23 cellular contexts compared by ENCODE assay signal in the genomic region with DNA sequence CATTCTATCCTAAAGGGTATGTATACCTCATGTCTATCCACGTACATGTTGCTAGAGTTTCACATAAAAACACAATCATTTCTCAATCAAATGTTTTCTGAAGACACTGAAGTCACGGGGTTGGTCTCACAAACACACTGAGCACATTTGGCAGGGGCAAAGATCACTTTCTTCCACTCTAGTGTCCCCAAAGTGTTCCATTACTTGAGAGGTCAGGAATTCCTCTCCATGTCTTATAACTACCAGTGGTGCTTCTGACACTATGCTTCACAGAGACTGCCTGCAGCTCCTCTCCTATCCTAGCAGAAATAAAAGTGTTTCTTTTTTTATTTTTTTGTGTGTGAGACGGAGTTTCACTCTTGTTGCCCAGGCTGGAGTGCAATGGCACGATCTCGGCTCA. TPM values are rescaled to one million over a fixed set of nuclear protein-coding genes. Genes with fewer than 3 reads are reported as not detected.
DNase-seq lines count a peak whose midpoint lies in the region; ATAC-seq and TF ChIP-seq lines count a peak whose summit lies in the region.
"Had no signal": no experiment of that assay in that cellular context is flagged by ENCODE, and none has a peak within 500 bp of the region (broad histone marks: within the 10 kb centered on the region; RNA-seq: fewer than 3 reads in every experiment).

No MANE protein-coding gene starts in this region.

- POLR2A ChIA-PET in MCF 10A (lab: Yijun Ruan, JAX) = interaction anchor here (0.6 to 1.0 kb wide), 2 partner anchors 51 to 582 kb away, joined by 3 to 5 read pairs; no protein-coding TSS in a partner anchor

- no peak for TF ChIP-seq POLR2A in breast epithelium (IDR thresholded peaks at IDR 0.05)

- no peaks in the 10 kb centered on the region for H3K9me3 Mint-ChIP-seq in MCF 10A (ENCODE audit: unreplicated experiment)
- H3K9me3 Mint-ChIP-seq in glutamatergic neuron (ENCODE audit: unreplicated experiment) = peaks cover 6% of the 10 kb centered on the region
- H3K9me3 Mint-ChIP-seq: CD4-positive, alpha-beta memory T cell; stimulated activated memory B cell treated with anti-CD40 and anti-IgM and Interleukin-4, amounts not matched to agents 10 μg/mL and 1 μg/mL and 100 μg/mL, for 72 hours had no signal

- intact Hi-C loops in breast epithelium (cut with DNase I; ENCODE audit: low total_unique reads) = no loop called here
- intact Hi-C loops in MCF 10A (cut with micrococcal nuclease) = no loop called here
- intact Hi-C loops in sciatic nerve (cut with DNase I) = no loop called here
- intact Hi-C loops in upper lobe of right lung (cut with DNase I) = no loop called here

- no peaks in the 10 kb centered on the region for H3K9me3 ChIP-seq in breast epithelium
- H3K9me3 ChIP-seq in upper lobe of right lung = no peaks in the 10 kb centered on the region
- no peaks in the 10 kb centered on the region for H3K9me3 ChIP-seq in BE2C

- H3K4me1 ChIP-seq in breast epithelium = peaks cover 0 to 3% of the 10 kb centered on the region in 2 donors
- no peaks in the 10 kb centered on the region for H3K4me1 ChIP-seq in upper lobe of right lung
- no peaks in the 10 kb centered on the region for H3K4me1 ChIP-seq in BE2C
- H3K4me1 ChIP-seq: foreskin keratinocyte had no signal

- CTCF ChIA-PET in MCF 10A (lab: Yijun Ruan, JAX) = no interaction called here

- peak overlapping the region; percentile 4 to 10 for H3K27ac ChIP-seq in breast epithelium
- H3K27ac ChIP-seq in upper lobe of right lung = peak overlapping the region; percentile 42
- H3K27ac ChIP-seq: 22Rv1, foreskin keratinocyte had no signal

- no peak overlapping the region for H3K4me3 Mint-ChIP-seq in MCF 10A (ENCODE audit: unreplicated experiment)
- H3K4me3 Mint-ChIP-seq in glutamatergic neuron (ENCODE audit: unreplicated experiment) = no peak overlapping the region
- H3K4me3 Mint-ChIP-seq: activated CD8-positive, alpha-beta T cell treated with anti-CD3 and anti-CD28 coated beads for 36 hours; CD4-positive, alpha-beta memory T cell; naive thymus-derived CD8-positive, alpha-beta T cell; stimulated activated memory B cell treated with anti-CD40 and anti-IgM and Interleukin-4, amounts not matched to agents 10 μg/mL and 1 μg/mL and 100 μg/mL, for 72 hours had no signal

- H3K36me3 ChIP-seq in breast epithelium (no peaks in the 10 kb centered on the region), upper lobe of right lung (peaks cover 24% of the 10 kb centered on the region), BE2C (no peaks in the 10 kb centered on the region; the same call in 1 of the 2 replicates)

- BruUV-seq in MCF 10A (replicated peaks; lab: Mats Ljungman, UMichigan) = no TSS peak

- no peak for TF ChIP-seq CTCF in breast epithelium (IDR thresholded peaks at IDR 0.05)
- no peak for TF ChIP-seq CTCF in MCF 10A (IDR thresholded peaks at IDR 0.05; ENCODE audit: unreplicated experiment)
- TF ChIP-seq CTCF in upper lobe of right lung (IDR thresholded peaks at IDR 0.05) = no peak
- TF ChIP-seq CTCF in glutamatergic neuron (IDR thresholded peaks at IDR 0.05; ENCODE audit: partially characterized antibody, unreplicated experiment) = no peak
- no peak for TF ChIP-seq CTCF in BE2C (IDR thresholded peaks at IDR 0.05; ENCODE audit: low read depth, low read length)

- no peaks in the 10 kb centered on the region for H3K27me3 ChIP-seq in breast epithelium
- H3K27me3 ChIP-seq in upper lobe of right lung = no peaks in the 10 kb centered on the region
- H3K27me3 ChIP-seq in BE2C = no peaks in the 10 kb centered on the region
- H3K27me3 ChIP-seq: foreskin keratinocyte had no signal

- H3K36me3 Mint-ChIP-seq in MCF 10A (ENCODE audit: insufficient read depth, unreplicated experiment) (peaks cover 43% of the 10 kb centered on the region), glutamatergic neuron (ENCODE audit: unreplicated experiment) (peaks cover 4% of the 10 kb centered on the region)

- H3K27ac Mint-ChIP-seq in MCF 10A (ENCODE audit: low read depth, unreplicated experiment) (no peak overlapping the region), glutamatergic neuron (ENCODE audit: unreplicated experiment) (no peak overlapping the region)
- H3K27ac Mint-ChIP-seq: activated CD8-positive, alpha-beta T cell treated with anti-CD3 and anti-CD28 coated beads for 36 hours; naive thymus-derived CD8-positive, alpha-beta T cell; stimulated activated memory B cell treated with anti-CD40 and anti-IgM and Interleukin-4, amounts not matched to agents 10 μg/mL and 1 μg/mL and 100 μg/mL, for 72 hours had no signal

- H3K27me3 Mint-ChIP-seq in MCF 10A (ENCODE audit: insufficient read depth, unreplicated experiment) (no peaks in the 10 kb centered on the region), glutamatergic neuron (ENCODE audit: unreplicated experiment) (peaks cover 3% of the 10 kb centered on the region)
- H3K27me3 Mint-ChIP-seq: activated CD8-positive, alpha-beta T cell treated with anti-CD3 and anti-CD28 coated beads for 36 hours; CD4-positive, alpha-beta memory T cell; naive thymus-derived CD8-positive, alpha-beta T cell; stimulated activated memory B cell treated with anti-CD40 and anti-IgM and Interleukin-4, amounts not matched to agents 10 μg/mL and 1 μg/mL and 100 μg/mL, for 72 hours had no signal

- H3K4me1 Mint-ChIP-seq in MCF 10A (ENCODE audit: insufficient read depth, unreplicated experiment) (no peaks in the 10 kb centered on the region), glutamatergic neuron (ENCODE audit: low read depth, unreplicated experiment) (peaks cover 9% of the 10 kb centered on the region)

- ATAC-seq in left lobe of liver (peak; percentile 80), sciatic nerve (peak; percentile 93), upper lobe of right lung (peak; percentile 69)
- ATAC-seq: activated CD8-positive, alpha-beta T cell treated with anti-CD3 and anti-CD28 coated beads for 36 hours; foreskin keratinocyte; K562; naive thymus-derived CD8-positive, alpha-beta T cell; SK-N-SH treated with all-trans-retinoic acid at 6 μM for 48 hours; stimulated activated memory B cell treated with anti-CD40 and anti-IgM and Interleukin-4, amounts not matched to agents 10 μg/mL and 1 μg/mL and 100 μg/mL, for 72 hours had no signal

- H3K4me3 ChIP-seq in breast epithelium (no peak overlapping the region), upper lobe of right lung (no peak overlapping the region), BE2C (ENCODE audit: low read depth, low read length) (no peak overlapping the region)
- H3K4me3 ChIP-seq: K562 had no signal

- DNase-seq in breast epithelium (ENCODE audit: low spot score in 2 of 2) (no peak), MCF 10A (ENCODE audit: unreplicated experiment) (no peak), left lobe of liver (ENCODE audit: low spot score) (no peak), sciatic nerve (ENCODE audit: low spot score) (no peak), upper lobe of right lung (no peak), glutamatergic neuron (no peak), BE2C (no peak)
- no peak for DNase-seq in activated T-cell treated with anti-CD3 and anti-CD28 coated beads, Interleukin-2, amount 50 U/mL, for 1 hour
- DNase-seq: activated CD4-positive, CD25-positive, alpha-beta regulatory T cell; activated CD8-positive, alpha-beta T cell treated with anti-CD3 and anti-CD28 coated beads for 36 hours; CD4-positive, alpha-beta memory T cell; foreskin keratinocyte; H7; mesendoderm; naive thymus-derived CD8-positive, alpha-beta T cell; NCI-H146; NCI-H748 treated with DMSO at 0.1 percent for 48 hours; stimulated activated CD4-positive, alpha-beta T cell treated with anti-CD3 and anti-CD28 coated beads, Interleukin-2, amount 100 ng/mL, for 24 hours; trophoblast cell had no signal

RNA-seq across cellular contexts. Expression of a gene that starts 19.1 kb away (rescaled TPM):
- total RNA-seq in breast epithelium (10 to 100 TPM; 18.7 to 22.2 (median 22.1) TPM), MCF 10A (2022) (13.3 and 17.6 TPM in 2 replicates), left lobe of liver (13.4 TPM), sciatic nerve (22.4 TPM), upper lobe of right lung (21.6 TPM), glutamatergic neuron (ENCODE audit: unreplicated experiment) (43.7 TPM)
- polyA plus RNA-seq in BE2C (2012; ENCODE audit: insufficient read depth, insufficient read length, low read depth) = 7.6 TPM

RNA-seq across cellular contexts. Expression of a gene that starts 50.5 kb away (rescaled TPM):
- 10 to 100 TPM; 69.9 to 90.6 (median 76.4) TPM for total RNA-seq in breast epithelium
- total RNA-seq in MCF 10A (2022) = 106 and 107 TPM in 2 replicates
- total RNA-seq in left lobe of liver = 21.7 TPM
- 100 TPM for total RNA-seq in sciatic nerve
- 70.1 TPM for total RNA-seq in upper lobe of right lung
- 118 TPM for total RNA-seq in glutamatergic neuron (ENCODE audit: unreplicated experiment)
- polyA plus RNA-seq in BE2C (2012; ENCODE audit: insufficient read depth, insufficient read length, low read depth) = 40.9 TPM
